In the genomic region with DNA sequence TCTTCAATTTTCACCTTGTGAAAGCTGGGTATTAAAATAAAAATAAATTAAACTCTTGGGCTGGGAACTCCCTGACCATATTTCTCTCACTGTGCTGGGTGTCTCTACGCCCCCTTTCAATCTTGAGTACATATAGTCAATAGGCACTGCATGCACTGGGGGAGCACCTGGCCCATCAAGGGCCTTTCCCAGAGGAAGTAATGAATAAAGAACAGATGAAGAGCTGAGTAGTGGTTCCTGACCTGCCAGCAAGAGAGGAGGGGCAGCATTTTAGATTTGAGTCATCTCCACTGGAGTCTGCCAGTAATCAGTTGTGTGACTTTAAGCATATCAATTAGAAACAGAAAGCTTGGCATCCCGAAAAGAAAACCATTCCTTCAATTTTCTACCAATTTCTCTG, we compare ENCODE assay signal across 9 cellular contexts. TPM values are rescaled to one million over a fixed set of nuclear protein-coding genes. Genes with fewer than 3 reads are reported as not detected.
DNase-seq lines count a peak whose midpoint lies in the region; ATAC-seq and TF ChIP-seq lines count a peak whose summit lies in the region.
"Had no signal": no experiment of that assay in that cellular context is flagged by ENCODE, and none has a peak within 500 bp of the region (broad histone marks: within the 10 kb centered on the region; RNA-seq: fewer than 3 reads in every experiment).

No MANE protein-coding gene starts in this region.

- H3K9me3 ChIP-seq in upper lobe of right lung (no peaks in the 10 kb centered on the region), esophagus squamous epithelium (no peaks in the 10 kb centered on the region)

- no peak overlapping the region for H3K4me3 ChIP-seq in upper lobe of right lung
- H3K4me3 ChIP-seq in esophagus squamous epithelium: no peak overlapping the region

- H3K27me3 ChIP-seq in upper lobe of right lung (no peaks in the 10 kb centered on the region), esophagus squamous epithelium (no peaks in the 10 kb centered on the region)

- H3K9me3 Mint-ChIP-seq in brain: no peaks in the 10 kb centered on the region

- TF ChIP-seq CTCF in brain (conservative IDR thresholded peaks at IDR 0.05) (no peak), upper lobe of right lung (IDR thresholded peaks at IDR 0.05) (no peak), esophagus squamous epithelium (IDR thresholded peaks at IDR 0.05) (no peak)

- peaks cover 46% of the 10 kb centered on the region for H3K4me1 Mint-ChIP-seq in brain

- peak overlapping the region in 3 of 5 experiments; percentile 31 to 54 (median 49) for H3K27ac Mint-ChIP-seq in brain

- WGBS in esophagus squamous epithelium, 2 donors: 28 to 41% methylated on average over 2 of the region's 2 CpGs

- DNase-seq in Daoy (ENCODE audit: low read depth) (peak; percentile 54), upper lobe of right lung (no peak), esophagus squamous epithelium (lab: John Stamatoyannopoulos, UW) (no peak), KG1 (lab: John Stamatoyannopoulos, UW) (no peak)
- no peak for DNase-seq in NK-92 treated with Interleukin-12 subunit alpha and Interleukin-12 subunit beta, amount 100 ng/mL, for 24 hours (lab: John Stamatoyannopoulos, UW)

- peak; percentile 71 for ATAC-seq in GM19397 (IDR thresholded peaks at IDR 0.05; ENCODE audit: unreplicated experiment)
- ATAC-seq in HG03439 (IDR thresholded peaks at IDR 0.05; ENCODE audit: unreplicated experiment): peak; percentile 45
- ATAC-seq in upper lobe of right lung: no peak
- ATAC-seq: HCT116 had no signal

- H3K4me3 Mint-ChIP-seq in brain: peak overlapping the region in 2 of 5 experiments; percentile 20 to 29

- H3K27me3 Mint-ChIP-seq in brain: no peaks in the 10 kb centered on the region

- no peak for TF ChIP-seq POLR2A in esophagus squamous epithelium (IDR thresholded peaks at IDR 0.05)

- H3K27ac ChIP-seq in upper lobe of right lung: no peak overlapping the region
- H3K27ac ChIP-seq in esophagus squamous epithelium: no peak overlapping the region

- intact Hi-C loops in upper lobe of right lung (cut with DNase I): no loop called here
- intact Hi-C loops in esophagus squamous epithelium (cut with DNase I): no loop called here

- peaks cover 11% of the 10 kb centered on the region for H3K36me3 Mint-ChIP-seq in brain

- H3K4me1 ChIP-seq in upper lobe of right lung: peaks cover 2% of the 10 kb centered on the region
- peaks cover 4 to 29% (median 7%) of the 10 kb centered on the region in 3 donors for H3K4me1 ChIP-seq in esophagus squamous epithelium

- H3K36me3 ChIP-seq in upper lobe of right lung (no peaks in the 10 kb centered on the region), esophagus squamous epithelium (no peaks in the 10 kb centered on the region)

RNA-seq across cellular contexts. Expression of gene MAPKAP1, which starts 6.2 kb away (rescaled TPM):
- total RNA-seq in Daoy (2014; rRNA removed; shearing (Covaris generic)): 147 and 173 TPM in 2 replicates
- polyA plus RNA-seq in brain (ENCODE audit: insufficient read depth, low read depth, low replicate concordance): 87.1 TPM
- total RNA-seq in upper lobe of right lung (76.8 TPM), esophagus squamous epithelium (10 to 100 TPM; 59.0 to 87.0 (median 70.9) TPM)

RNA-seq across cellular contexts. Expression of gene PBX3, which starts 46.4 kb away (rescaled TPM):
- 30.6 and 51.9 TPM in 2 replicates for total RNA-seq in Daoy (2014; rRNA removed; shearing (Covaris generic))
- polyA plus RNA-seq in brain (ENCODE audit: insufficient read depth, low read depth, low replicate concordance): 13.1 TPM
- 48.6 TPM for total RNA-seq in upper lobe of right lung
- total RNA-seq in esophagus squamous epithelium: 10 to 100 TPM; 10.2 to 27.1 (median 12.7) TPM
